In genomic region chr11:73321342-73322110, GRCh38 we compare ENCODE assay signal across 1 cellular context.
TF ChIP-seq lines count a peak whose summit lies in the region.

No MANE protein-coding gene starts in this region.

TF ChIP-seq in K562, 482 proteins besides CTCF, POLR2A, EP300 and RAD21 (continued from another document):
- TF ChIP-seq BCOR (IDR thresholded peaks at IDR 0.05) (peak; percentile 29; the same call in 1 of the 2 replicates), ZNF584 (CRISPR knock-in tag; IDR thresholded peaks at IDR 0.05; ENCODE audit: low read depth) (no peak), NFIC (IDR thresholded peaks at IDR 0.05) (peak; percentile 64), RBM25 (IDR thresholded peaks at IDR 0.05; ENCODE audit: low read depth, low read length, severe bottlenecking) (peak; percentile 65), ZFP30 (CRISPR knock-in tag; IDR thresholded peaks at IDR 0.05; ENCODE audit: borderline replicate concordance) (no peak), KDM2B (CRISPR knock-in tag; IDR thresholded peaks at IDR 0.05) (no peak)
- TF ChIP-seq, protein P1, sequence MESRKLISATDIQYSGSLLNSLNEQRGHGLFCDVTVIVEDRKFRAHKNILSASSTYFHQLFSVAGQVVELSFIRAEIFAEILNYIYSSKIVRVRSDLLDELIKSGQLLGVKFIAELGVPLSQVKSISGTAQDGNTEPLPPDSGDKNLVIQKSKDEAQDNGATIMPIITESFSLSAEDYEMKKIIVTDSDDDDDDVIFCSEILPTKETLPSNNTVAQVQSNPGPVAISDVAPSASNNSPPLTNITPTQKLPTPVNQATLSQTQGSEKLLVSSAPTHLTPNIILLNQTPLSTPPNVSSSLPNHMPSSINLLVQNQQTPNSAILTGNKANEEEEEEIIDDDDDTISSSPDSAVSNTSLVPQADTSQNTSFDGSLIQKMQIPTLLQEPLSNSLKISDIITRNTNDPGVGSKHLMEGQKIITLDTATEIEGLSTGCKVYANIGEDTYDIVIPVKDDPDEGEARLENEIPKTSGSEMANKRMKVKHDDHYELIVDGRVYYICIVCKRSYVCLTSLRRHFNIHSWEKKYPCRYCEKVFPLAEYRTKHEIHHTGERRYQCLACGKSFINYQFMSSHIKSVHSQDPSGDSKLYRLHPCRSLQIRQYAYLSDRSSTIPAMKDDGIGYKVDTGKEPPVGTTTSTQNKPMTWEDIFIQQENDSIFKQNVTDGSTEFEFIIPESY (CRISPR knock-in tag; IDR thresholded peaks at IDR 0.05): peak; percentile 26; the same call in 1 of the 2 replicates
